11 cellular contexts compared by ENCODE assay signal in genomic region chr1:234758851-234759250, GRCh38.
DNase-seq lines count a peak whose midpoint lies in the region; ATAC-seq and TF ChIP-seq lines count a peak whose summit lies in the region.
"Had no signal": no experiment of that assay in that cellular context is flagged by ENCODE, and none has a peak within 500 bp of the region (broad histone marks: within the 10 kb centered on the region; RNA-seq: fewer than 3 reads in every experiment).

No MANE protein-coding gene starts in this region.

- CTCF ChIA-PET in activated CD8-positive, alpha-beta T cell treated with anti-CD3 and anti-CD28 coated beads for 36 hours (lab: Charles Lee) = no interaction called here

- peak; percentile 62 for DNase-seq in activated gamma-delta T cell treated with Interleukin-2 at 50 U/mL for 16 hours
- DNase-seq in activated gamma-delta T cell (lab: John Stamatoyannopoulos, UW) = no peak
- DNase-seq in activated CD8-positive, alpha-beta T cell treated with anti-CD3 and anti-CD28 coated beads for 36 hours = peak; percentile 83
- peak; percentile 53 to 57 (median 56) for DNase-seq in effector memory CD8-positive, alpha-beta T cell
- no peak for DNase-seq in NCI-H1436 (lab: John Stamatoyannopoulos, UW)
- DNase-seq in thyroid gland = no peak
- no peak for DNase-seq in GM20000 (ENCODE audit: low spot score)
- no peak for DNase-seq in upper lobe of left lung
- DNase-seq: brain microvascular endothelial cell, NCI-H1092 treated with DMSO at 0.1 percent for 48 hours had no signal

- POLR2A ChIA-PET in activated CD8-positive, alpha-beta T cell treated with anti-CD3 and anti-CD28 coated beads for 36 hours (lab: Charles Lee) = interaction anchor here (0.7 kb wide), 1 partner anchor 154 kb away, joined by 3 read pairs; no protein-coding TSS in a partner anchor

- H3K4me1 ChIP-seq in thyroid gland = peaks cover 5 to 16% of the 10 kb centered on the region in 2 donors
- peaks cover 12 to 36% (median 25%) of the 10 kb centered on the region in 4 donors for H3K4me1 ChIP-seq in upper lobe of left lung

- H3K36me3 ChIP-seq in thyroid gland (no peaks in the 10 kb centered on the region), upper lobe of left lung (no peaks in the 10 kb centered on the region)
- H3K36me3 ChIP-seq: brain microvascular endothelial cell, thoracic aorta had no signal

- TF ChIP-seq CTCF in activated CD8-positive, alpha-beta T cell treated with anti-CD3 and anti-CD28 coated beads for 36 hours (IDR thresholded peaks at IDR 0.05) = no peak
- TF ChIP-seq CTCF in thyroid gland (IDR thresholded peaks at IDR 0.05) (no peak), GM20000 (IDR thresholded peaks at IDR 0.05; ENCODE audit: extremely low read depth, missing control alignments) (no peak), upper lobe of left lung (IDR thresholded peaks at IDR 0.05) (no peak)

- H3K27ac ChIP-seq in thyroid gland = no peak overlapping the region
- H3K27ac ChIP-seq in upper lobe of left lung = no peak overlapping the region
- H3K27ac ChIP-seq: brain microvascular endothelial cell, thoracic aorta had no signal

- no peak overlapping the region for H3K4me3 Mint-ChIP-seq in activated CD8-positive, alpha-beta T cell treated with anti-CD3 and anti-CD28 coated beads for 36 hours
- peak overlapping the region; percentile 75 to 82 for H3K4me3 Mint-ChIP-seq in effector memory CD8-positive, alpha-beta T cell

- TF ChIP-seq EP300 in upper lobe of left lung (IDR thresholded peaks at IDR 0.05) = peak in 1 of 4 donors; percentile 36

- H3K27me3 ChIP-seq in thyroid gland (no peaks in the 10 kb centered on the region), upper lobe of left lung (no peaks in the 10 kb centered on the region)
- H3K27me3 ChIP-seq: brain microvascular endothelial cell had no signal

- H3K27ac Mint-ChIP-seq in activated CD8-positive, alpha-beta T cell treated with anti-CD3 and anti-CD28 coated beads for 36 hours = peak overlapping the region; percentile 84
- peak overlapping the region; percentile 96 to 97 for H3K27ac Mint-ChIP-seq in effector memory CD8-positive, alpha-beta T cell

- H3K4me3 ChIP-seq in thyroid gland (replicated peaks in 1 of 3) (no peak overlapping the region), upper lobe of left lung (no peak overlapping the region)
- H3K4me3 ChIP-seq: thoracic aorta had no signal

- intact Hi-C loops in activated CD8-positive, alpha-beta T cell treated with anti-CD3 and anti-CD28 coated beads for 36 hours (cut with micrococcal nuclease) = no loop called here
- intact Hi-C loops in thyroid gland (cut with DNase I) = no loop called here

- H3K9me3 ChIP-seq in thyroid gland (no peaks in the 10 kb centered on the region), upper lobe of left lung (no peaks in the 10 kb centered on the region)
- H3K9me3 ChIP-seq: thoracic aorta had no signal

- WGBS in thyroid gland, 2 donors = 95% methylated on average over 11 of the region's 11 CpGs
- WGBS in upper lobe of left lung, 2 donors = 70% methylated on average over 11 of the region's 11 CpGs

- peak; percentile 84 for ATAC-seq in activated CD8-positive, alpha-beta T cell treated with anti-CD3 and anti-CD28 coated beads for 36 hours
- ATAC-seq in effector memory CD8-positive, alpha-beta T cell (replicated peaks) = peak; percentile 93
- ATAC-seq in upper lobe of left lung (ENCODE audit: low FRiP score in 2 of 2) = no peak

- TF ChIP-seq POLR2A in thyroid gland (IDR thresholded peaks at IDR 0.05) = no peak
- TF ChIP-seq POLR2A in upper lobe of left lung (IDR thresholded peaks at IDR 0.05) = no peak

- no peaks in the 10 kb centered on the region for H3K27me3 Mint-ChIP-seq in activated CD8-positive, alpha-beta T cell treated with anti-CD3 and anti-CD28 coated beads for 36 hours
- H3K27me3 Mint-ChIP-seq in effector memory CD8-positive, alpha-beta T cell = peaks cover 0 to 13% of the 10 kb centered on the region in 2 donors

- H3K9me3 Mint-ChIP-seq in activated CD8-positive, alpha-beta T cell treated with anti-CD3 and anti-CD28 coated beads for 36 hours = peaks cover 3% of the 10 kb centered on the region
- no peaks in the 10 kb centered on the region for H3K9me3 Mint-ChIP-seq in effector memory CD8-positive, alpha-beta T cell

- H3K36me3 Mint-ChIP-seq in activated CD8-positive, alpha-beta T cell treated with anti-CD3 and anti-CD28 coated beads for 36 hours (ENCODE audit: low read depth) = no peaks in the 10 kb centered on the region
- peaks cover 8% of the 10 kb centered on the region for H3K36me3 Mint-ChIP-seq in effector memory CD8-positive, alpha-beta T cell (ENCODE audit: insufficient read depth)

- peaks cover 43% of the 10 kb centered on the region for H3K4me1 Mint-ChIP-seq in activated CD8-positive, alpha-beta T cell treated with anti-CD3 and anti-CD28 coated beads for 36 hours (ENCODE audit: low read depth)
- H3K4me1 Mint-ChIP-seq in effector memory CD8-positive, alpha-beta T cell (ENCODE audit: low read depth in 2 of 2) = peaks cover 23 to 29% of the 10 kb centered on the region in 2 donors

Comparison
In these comparisons a context has a peak if more than half of its experiments do, and no peak if none do; other contexts are left out.
1. DNase-seq: peak in activated gamma-delta T cell treated with Interleukin-2 at 50 U/mL for 16 hours (single experiment), activated CD8-positive, alpha-beta T cell treated with anti-CD3 and anti-CD28 coated beads for 36 hours (single experiment) and effector memory CD8-positive, alpha-beta T cell (3 of 3); none in activated gamma-delta T cell (single experiment), NCI-H1436 (single experiment), thyroid gland (0 of 2), GM20000 (single experiment) and upper lobe of left lung (0 of 2).
2. ATAC-seq: peak in activated CD8-positive, alpha-beta T cell treated with anti-CD3 and anti-CD28 coated beads for 36 hours (single experiment) and effector memory CD8-positive, alpha-beta T cell (single experiment); none in upper lobe of left lung (0 of 2).